22 cellular contexts compared by ENCODE assay signal in genomic region chr5:11174601-11175000, GRCh38.
"Had no signal": no experiment of that assay in that cellular context is flagged by ENCODE, and none has a peak within 500 bp of the region (broad histone marks: within the 10 kb centered on the region; RNA-seq: fewer than 3 reads in every experiment).

No MANE protein-coding gene starts in this region.

- ATAC-seq: effector memory CD8-positive, alpha-beta T cell; left colon; left ventricle myocardium superior; lower lobe of right lung; natural killer cell; psoas muscle; right lobe of liver; stimulated activated naive B cell treated with anti-CD40 and anti-IgM and Interleukin-4, amounts not matched to agents 10 μg/mL and 1 μg/mL and 100 μg/mL, for 72 hours; upper lobe of right lung had no signal

- H3K27ac ChIP-seq: lower lobe of right lung, ovary, psoas muscle, right lobe of liver, thoracic aorta, tibial nerve, upper lobe of right lung, uterus had no signal

- H3K9me3 ChIP-seq: lower lobe of right lung, ovary, psoas muscle, right lobe of liver, thoracic aorta, tibial nerve, upper lobe of right lung, uterus had no signal

- H3K4me3 ChIP-seq: lower lobe of right lung, ovary, psoas muscle, right lobe of liver, thoracic aorta, tibial nerve, upper lobe of right lung, uterus had no signal

- H3K4me1 ChIP-seq: lower lobe of right lung, psoas muscle, right lobe of liver, tibial nerve, upper lobe of right lung, uterus had no signal

- H3K36me3 ChIP-seq: lower lobe of right lung, ovary, right lobe of liver, thoracic aorta, tibial nerve, upper lobe of right lung, uterus had no signal

- H3K27me3 ChIP-seq: ovary, right lobe of liver, tibial nerve, upper lobe of right lung, uterus had no signal

- DNase-seq: cortex of kidney; effector memory CD8-positive, alpha-beta T cell; hypothalamus; immature natural killer cell; kidney; left colon; left ventricle myocardium superior; lower lobe of right lung; natural killer cell; occipital lobe; ovary; psoas muscle; retina; right lobe of liver; small intestine; stimulated activated CD4-positive, alpha-beta T cell treated with anti-CD3 and anti-CD28 coated beads, Interleukin-15, amount 100 ng/mL, for 24 hours; stimulated activated CD4-positive, alpha-beta T cell treated with anti-CD3 and anti-CD28 coated beads, Interleukin-2, amount 100 ng/mL, for 48 hours; stimulated activated naive B cell treated with anti-CD40 and anti-IgM and Interleukin-4, amounts not matched to agents 10 μg/mL and 1 μg/mL and 100 μg/mL, for 72 hours; upper lobe of right lung; uterus had no signal
